In the genomic region with DNA sequence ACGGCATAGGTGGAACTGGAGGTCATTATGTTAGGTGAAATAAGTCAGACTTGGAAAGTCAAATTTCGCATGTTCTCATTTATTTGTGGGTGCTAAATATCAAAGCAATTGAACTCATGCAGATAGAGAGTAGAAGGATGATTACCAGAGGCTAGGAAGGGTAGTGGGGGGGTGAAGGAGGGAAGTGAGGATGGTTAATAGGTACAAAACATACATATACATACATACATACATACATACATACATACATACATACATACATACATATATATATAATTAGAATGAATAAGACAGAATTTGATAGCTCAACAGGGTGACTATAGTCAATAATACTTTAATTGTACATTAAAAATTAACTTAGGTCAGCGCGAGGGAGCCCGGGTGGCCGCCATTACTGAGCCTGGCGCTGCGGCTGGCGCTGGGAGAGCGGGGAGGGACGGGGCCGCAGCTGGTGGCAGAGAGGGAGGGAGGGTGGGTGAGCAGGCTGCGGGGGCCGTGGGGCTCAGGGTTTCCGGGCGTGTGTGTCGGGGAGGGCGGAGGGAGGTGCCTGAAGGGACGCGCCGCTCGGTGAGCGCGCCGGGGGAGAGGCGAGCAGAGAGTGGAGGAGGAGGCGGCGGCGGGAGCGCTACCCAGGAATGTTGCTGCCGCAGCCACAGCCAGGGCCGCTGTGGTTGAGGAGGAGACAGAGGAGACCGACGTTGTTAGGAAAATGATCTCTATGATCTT, we compare ENCODE assay signal across 8 cellular contexts.
A peak's percentile ranks its signal among the peaks of the same experiment; 100 is the strongest.
DNase-seq lines count a peak whose midpoint lies in the region; ATAC-seq lines count a peak whose summit lies in the region.

No MANE protein-coding gene starts in this region.

- H3K4me1 Mint-ChIP-seq in activated T-helper 17 cell treated with anti-CD3 and anti-CD28 coated beads, Interleukin-2, amount 50 U/mL, for 72 hours = peaks cover 4% of the 10 kb centered on the region
- peaks cover 2% of the 10 kb centered on the region for H3K4me1 Mint-ChIP-seq in activated CD4-positive, alpha-beta T cell treated with anti-CD3 and anti-CD28 coated beads, Interleukin-2, amount 10 ng/mL, durations not matched to agents 7 days and 5 days

- CTCF ChIA-PET in activated CD4-positive, alpha-beta T cell treated with anti-CD3 and anti-CD28 coated beads, Interleukin-2, amount 10 ng/mL, durations not matched to agents 7 days and 5 days (lab: Charles Lee) = no interaction called here

- peaks cover 7% of the 10 kb centered on the region for H3K9me3 Mint-ChIP-seq in activated T-helper 17 cell treated with anti-CD3 and anti-CD28 coated beads, Interleukin-2, amount 50 U/mL, for 72 hours
- peaks cover 3% of the 10 kb centered on the region for H3K9me3 Mint-ChIP-seq in activated CD4-positive, alpha-beta T cell treated with anti-CD3 and anti-CD28 coated beads, Interleukin-2, amount 10 ng/mL, durations not matched to agents 7 days and 5 days

- DNase-seq in COLO668 (lab: John Stamatoyannopoulos, UW; ENCODE audit: unreplicated experiment) = peak; percentile 75
- DNase-seq in NCI-H128 (lab: John Stamatoyannopoulos, UW; ENCODE audit: unreplicated experiment) = peak; percentile 3
- peak; percentile 77 for DNase-seq in left ventricle myocardium superior
- peak; percentile 65 to 97 (median 74) for DNase-seq in posterior cingulate gyrus
- DNase-seq in activated CD4-positive, alpha-beta T cell treated with anti-CD3 and anti-CD28 coated beads, Interleukin-2, amount 10 ng/mL, durations not matched to agents 7 days and 5 days = no peak
- DNase-seq in activated effector memory CD4-positive, alpha-beta T cell treated with Interleukin-2 at 50 U/mL for 16 hours = no peak

- intact Hi-C loops in left ventricle myocardium superior (cut with micrococcal nuclease) = no loop called here
- intact Hi-C loops in posterior cingulate gyrus (cut with DNase I) = no loop called here

- peak; percentile 34 for ATAC-seq in activated T-helper 17 cell treated with anti-CD3 and anti-CD28 coated beads, Interleukin-2, amount 50 U/mL, for 72 hours (replicated peaks)
- ATAC-seq in left ventricle myocardium superior (peak; percentile 99), HG03457 (IDR thresholded peaks at IDR 0.05; ENCODE audit: unreplicated experiment) (no peak)

- POLR2A ChIA-PET in activated CD4-positive, alpha-beta T cell treated with anti-CD3 and anti-CD28 coated beads, Interleukin-2, amount 10 ng/mL, durations not matched to agents 7 days and 5 days (lab: Charles Lee) = no interaction called here

- H3K36me3 Mint-ChIP-seq in activated T-helper 17 cell treated with anti-CD3 and anti-CD28 coated beads, Interleukin-2, amount 50 U/mL, for 72 hours (ENCODE audit: low read depth) = no peaks in the 10 kb centered on the region
- no peaks in the 10 kb centered on the region for H3K36me3 Mint-ChIP-seq in activated CD4-positive, alpha-beta T cell treated with anti-CD3 and anti-CD28 coated beads, Interleukin-2, amount 10 ng/mL, durations not matched to agents 7 days and 5 days (ENCODE audit: low read depth)

- H3K4me3 Mint-ChIP-seq in activated T-helper 17 cell treated with anti-CD3 and anti-CD28 coated beads, Interleukin-2, amount 50 U/mL, for 72 hours = peak overlapping the region; percentile 15
- no peak overlapping the region for H3K4me3 Mint-ChIP-seq in activated CD4-positive, alpha-beta T cell treated with anti-CD3 and anti-CD28 coated beads, Interleukin-2, amount 10 ng/mL, durations not matched to agents 7 days and 5 days

- H3K27me3 Mint-ChIP-seq in activated T-helper 17 cell treated with anti-CD3 and anti-CD28 coated beads, Interleukin-2, amount 50 U/mL, for 72 hours = peaks cover 59% of the 10 kb centered on the region
- H3K27me3 Mint-ChIP-seq in activated CD4-positive, alpha-beta T cell treated with anti-CD3 and anti-CD28 coated beads, Interleukin-2, amount 10 ng/mL, durations not matched to agents 7 days and 5 days = peaks cover 39% of the 10 kb centered on the region

- no peak overlapping the region for H3K27ac Mint-ChIP-seq in activated T-helper 17 cell treated with anti-CD3 and anti-CD28 coated beads, Interleukin-2, amount 50 U/mL, for 72 hours
- no peak overlapping the region for H3K27ac Mint-ChIP-seq in activated CD4-positive, alpha-beta T cell treated with anti-CD3 and anti-CD28 coated beads, Interleukin-2, amount 10 ng/mL, durations not matched to agents 7 days and 5 days

Comparison
In these comparisons a context has a peak if more than half of its experiments do, and no peak if none do; other contexts are left out.
1. DNase-seq: peak in COLO668 (single experiment), NCI-H128 (single experiment), left ventricle myocardium superior (single experiment) and posterior cingulate gyrus (10 of 10); none in activated CD4-positive, alpha-beta T cell treated with anti-CD3 and anti-CD28 coated beads, Interleukin-2, amount 10 ng/mL, durations not matched to agents 7 days and 5 days (single experiment) and activated effector memory CD4-positive, alpha-beta T cell treated with Interleukin-2 at 50 U/mL for 16 hours (single experiment).